Comparison of ENCODE assay signal across 23 cellular contexts in genomic region chr3:75886971-75887526, GRCh38.
DNase-seq lines count a peak whose midpoint lies in the region; ATAC-seq and TF ChIP-seq lines count a peak whose summit lies in the region.
"Had no signal": no experiment of that assay in that cellular context is flagged by ENCODE, and none has a peak within 500 bp of the region (broad histone marks: within the 10 kb centered on the region; RNA-seq: fewer than 3 reads in every experiment).

No MANE protein-coding gene starts in this region.

- no peak overlapping the region for H2BK120ac ChIP-seq in mesendoderm (ENCODE audit: low read depth, low read length)

- no peak overlapping the region for H2BK15ac ChIP-seq in mesendoderm (replicated peaks; ENCODE audit: low read depth)

- H2AK5ac ChIP-seq in mesendoderm (ENCODE audit: low read length) = no peak overlapping the region

- H3K4me2 ChIP-seq in mesendoderm (ENCODE audit: low read length) = no peak overlapping the region

- H3K56ac ChIP-seq in mesendoderm (ENCODE audit: low read length) = no peak overlapping the region

- H4K8ac ChIP-seq in mesendoderm (ENCODE audit: low read depth, low read length) = no peak overlapping the region

- no peaks in the 10 kb centered on the region for H3K9me3 ChIP-seq in RWPE2 (ENCODE audit: severe bottlenecking)
- H3K9me3 ChIP-seq: SJCRH30 had no signal

- H3K27ac ChIP-seq in RWPE2 (ENCODE audit: poor library complexity, severe bottlenecking) (no peak overlapping the region), mesendoderm (ENCODE audit: low read depth, low read length) (no peak overlapping the region)
- H3K27ac ChIP-seq: C4-2B, HL-60, SJCRH30 had no signal

- no peak overlapping the region for H3K18ac ChIP-seq in mesendoderm (ENCODE audit: low read length)

- no peak overlapping the region for H4K5ac ChIP-seq in mesendoderm (ENCODE audit: low read length)

- H3K4me1 ChIP-seq in RWPE2 (ENCODE audit: insufficient read depth, poor library complexity, severe bottlenecking) (no peaks in the 10 kb centered on the region), mesendoderm (ENCODE audit: control insufficient read depth, low read depth, low read length) (no peaks in the 10 kb centered on the region)
- H3K4me1 ChIP-seq: SJCRH30 had no signal

- no peaks in the 10 kb centered on the region for H3K79me1 ChIP-seq in mesendoderm (ENCODE audit: low read length)

- no peaks in the 10 kb centered on the region for H3K36me3 ChIP-seq in RWPE2 (ENCODE audit: low read depth)
- H3K36me3 ChIP-seq in mesendoderm (ENCODE audit: control insufficient read depth, insufficient read depth, low read length) = no peaks in the 10 kb centered on the region
- H3K36me3 ChIP-seq: SJCRH30 had no signal

- TF ChIP-seq CTCF in RWPE2 (IDR thresholded peaks at IDR 0.05; ENCODE audit: poor library complexity, severe bottlenecking) = no peak

- H3K4ac ChIP-seq in mesendoderm (ENCODE audit: low read depth, low read length) = no peak overlapping the region

- no peak overlapping the region for H2BK5ac ChIP-seq in mesendoderm (ENCODE audit: low read length)

- no peaks in the 10 kb centered on the region for H3K79me2 ChIP-seq in mesendoderm (ENCODE audit: control insufficient read depth, insufficient read depth, low read length)

- H3K4me3 ChIP-seq in RWPE2 (ENCODE audit: severe bottlenecking) (no peak overlapping the region), mesendoderm (ENCODE audit: low read length) (no peak overlapping the region)
- H3K4me3 ChIP-seq: GM12878, SJCRH30 had no signal

- no peak overlapping the region for H3K23ac ChIP-seq in mesendoderm (ENCODE audit: low read length)

- no peaks in the 10 kb centered on the region for H3K27me3 ChIP-seq in RWPE2 (ENCODE audit: insufficient read depth, poor library complexity, severe bottlenecking)
- H3K27me3 ChIP-seq in mesendoderm (ENCODE audit: insufficient read depth, low read length, poor library complexity) = no peaks in the 10 kb centered on the region
- H3K27me3 ChIP-seq: SJCRH30 had no signal

- no CpG with 5 or more reads among the region's 2 CpGs for WGBS in mesendoderm (ENCODE audit: extremely low coverage, insufficient coverage, low lambda C conversion rate)

- H3K9ac ChIP-seq in mesendoderm (ENCODE audit: low read length) = no peak overlapping the region

- ATAC-seq in RWPE2 (ENCODE audit: low read depth) = peak; percentile 33; the same call in 1 of the 3 replicates
- no peak for ATAC-seq in GM19035 (IDR thresholded peaks at IDR 0.05; ENCODE audit: unreplicated experiment)
- ATAC-seq: GM12878 had no signal

- DNase-seq in AG08396 (ENCODE audit: low spot score) = peak; percentile 32
- peak; percentile 69 for DNase-seq in HCEC 1CT
- DNase-seq in RWPE2 (ENCODE audit: low spot score) = no peak
- DNase-seq in mesendoderm = peak; percentile 65
- DNase-seq in effector CD4-positive, alpha-beta T cell = no peak
- DNase-seq in GM19238 (ENCODE audit: insufficient read length, low spot score) = no peak
- DNase-seq: 8988T; AML-193; CD8-positive, alpha-beta memory T cell; DMS53; KG1; MV-4-11; NCI-H1105 treated with DMSO at 0.1 percent for 48 hours; NCI-H2029 treated with DMSO at 0.1 percent for 48 hours; NCI-H226; NCI-H510A treated with DMSO at 0.1 percent for 48 hours; NCI-H748 treated with DMSO at 0.1 percent for 48 hours; SJCRH30; T-helper 1 cell had no signal

Comparison
In these comparisons a context has a peak if more than half of its experiments do, and no peak if none do; other contexts are left out.
1. DNase-seq: peak in AG08396 (single experiment), HCEC 1CT (single experiment) and mesendoderm (single experiment); none in RWPE2 (single experiment), effector CD4-positive, alpha-beta T cell (single experiment) and GM19238 (single experiment).